15 cellular contexts compared by ENCODE assay signal in the genomic region with DNA sequence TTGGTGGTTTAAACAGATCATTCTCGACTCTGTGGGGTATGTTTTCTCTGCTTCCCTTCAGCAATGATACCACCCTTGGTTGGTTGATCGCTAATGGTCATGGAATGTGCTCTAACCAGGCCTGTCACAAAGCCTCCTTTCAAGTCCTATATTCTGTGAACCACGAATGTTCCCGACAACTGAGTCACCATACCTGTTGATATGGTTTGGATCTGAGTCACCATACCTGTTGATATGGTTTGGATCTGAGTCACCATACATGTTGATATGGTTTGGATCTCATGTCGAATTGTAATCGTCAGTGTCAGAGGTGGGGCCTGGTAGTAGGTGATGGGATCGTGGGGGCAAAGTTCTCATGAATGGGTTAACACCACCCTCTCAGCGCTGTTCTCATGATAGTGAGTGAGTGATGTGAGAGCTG. TPM values are rescaled to one million over a fixed set of nuclear protein-coding genes. Genes with fewer than 3 reads are reported as not detected.
DNase-seq lines count a peak whose midpoint lies in the region; ATAC-seq and TF ChIP-seq lines count a peak whose summit lies in the region.
"Had no signal": no experiment of that assay in that cellular context is flagged by ENCODE, and none has a peak within 500 bp of the region (broad histone marks: within the 10 kb centered on the region; RNA-seq: fewer than 3 reads in every experiment).

No MANE protein-coding gene starts in this region.

- peaks cover 2% of the 10 kb centered on the region; the same call in 1 of the 2 replicates for H3K36me3 ChIP-seq in Panc1 (ENCODE audit: control insufficient read depth, insufficient read depth, low read length)
- peaks cover 31% of the 10 kb centered on the region for H3K36me3 ChIP-seq in skeletal muscle satellite cell (ENCODE audit: insufficient read depth, low read length)

- H3K9me3 Mint-ChIP-seq in progenitor cell of endocrine pancreas (ENCODE audit: low read depth), result no peaks in the 10 kb centered on the region

- intact Hi-C loops in Panc1 (cut with micrococcal nuclease; ENCODE audit: unreplicated experiment), result no loop called here

- peak; percentile 90 to 91 for ATAC-seq in activated CD4-positive, CD25-positive, alpha-beta regulatory T cell treated with anti-CD3 and anti-CD28 coated beads, Interleukin-2, amount 50 U/mL, for 24 hours
- ATAC-seq in Panc1 (peak; percentile 46; the same call in 1 of the 2 replicates), GM21737 (IDR thresholded peaks at IDR 0.05; ENCODE audit: unreplicated experiment) (no peak), GM21423 (IDR thresholded peaks at IDR 0.05; ENCODE audit: unreplicated experiment) (no peak)

- H3K27me3 Mint-ChIP-seq in progenitor cell of endocrine pancreas, result peaks cover 21% of the 10 kb centered on the region

- H3K4me3 Mint-ChIP-seq in progenitor cell of endocrine pancreas (ENCODE audit: low read depth), result no peak overlapping the region

- no peak overlapping the region for H3K4me3 ChIP-seq in Panc1 (ENCODE audit: low read depth in 2 of 2, low read length in 2 of 2)
- H3K4me3 ChIP-seq in choroid plexus epithelial cell (ENCODE audit: low read depth, low read length), result no peak overlapping the region
- no peak overlapping the region for H3K4me3 ChIP-seq in skeletal muscle satellite cell (ENCODE audit: low read length)
- H3K4me3 ChIP-seq: skin epidermis had no signal

- H3K36me3 Mint-ChIP-seq in progenitor cell of endocrine pancreas (ENCODE audit: insufficient read depth), result peaks cover 8% of the 10 kb centered on the region

- no peak overlapping the region for H3K27ac ChIP-seq in Panc1 (ENCODE audit: low read length)

- H3K27ac Mint-ChIP-seq in progenitor cell of endocrine pancreas, result no peak overlapping the region

- peak overlapping the region; percentile 45 for H3K4me2 ChIP-seq in skeletal muscle satellite cell (ENCODE audit: low read length)

- CTCF ChIA-PET in Panc1 (lab: Charles Lee), result no interaction called here

- POLR2A ChIA-PET in Panc1 (lab: Charles Lee), result no interaction called here

- H3K9ac ChIP-seq in skeletal muscle satellite cell (ENCODE audit: low read depth, low read length), result no peak overlapping the region

- H3K4me1 ChIP-seq in Panc1 (ENCODE audit: control insufficient read depth, insufficient read depth, low read length) (no peaks in the 10 kb centered on the region), skeletal muscle satellite cell (ENCODE audit: control insufficient read depth, insufficient read depth, low read length) (peaks cover 30% of the 10 kb centered on the region)

- no peaks in the 10 kb centered on the region for H3K9me3 ChIP-seq in Panc1 (ENCODE audit: control insufficient read depth, insufficient read depth, low read depth, low read length)
- H3K9me3 ChIP-seq in skeletal muscle satellite cell (replicated peaks; ENCODE audit: low read length), result no peaks in the 10 kb centered on the region

- H3K4me1 Mint-ChIP-seq in progenitor cell of endocrine pancreas (ENCODE audit: low read depth), result no peaks in the 10 kb centered on the region

- no peak for DNase-seq in activated CD4-positive, CD25-positive, alpha-beta regulatory T cell (lab: John Stamatoyannopoulos, UW)
- DNase-seq in Panc1 (ENCODE audit: low read depth, low spot score), result no peak
- DNase-seq in choroid plexus epithelial cell (ENCODE audit: low read depth), result peak; percentile 46
- DNase-seq in progenitor cell of endocrine pancreas (ENCODE audit: low spot score, unreplicated experiment), result no peak
- DNase-seq: 8988T, caudate nucleus, glutamatergic neuron, NCI-H2081, OCI-M1, substantia nigra had no signal

- no peak for TF ChIP-seq CTCF in Panc1 (IDR thresholded peaks at IDR 0.05)
- TF ChIP-seq CTCF in choroid plexus epithelial cell (conservative IDR thresholded peaks at IDR 0.05; ENCODE audit: low read depth, low read length), result no peak
- no peak for TF ChIP-seq CTCF in progenitor cell of endocrine pancreas (IDR thresholded peaks at IDR 0.05; ENCODE audit: unreplicated experiment)

- no TSS peak for BruUV-seq in Panc1 (replicated peaks; lab: Mats Ljungman, UMichigan)

- in situ Hi-C loops in Panc1 (cut with HindIII; ENCODE audit: low pct_unique_long_range_greater_than_20kb, low sequenced_read_pairs), result no loop called here

- H3K27me3 ChIP-seq in Panc1 (ENCODE audit: control insufficient read depth, insufficient read depth, low read length) (no peaks in the 10 kb centered on the region), skeletal muscle satellite cell (ENCODE audit: control insufficient read depth, insufficient read depth, low read length) (no peaks in the 10 kb centered on the region)

RNA-seq across cellular contexts. Expression of a gene that starts 10.2 kb away (rescaled TPM):
- total RNA-seq in Panc1 (2021; ENCODE audit: unreplicated experiment) (4.4 TPM), progenitor cell of endocrine pancreas (67.2 and 69.2 TPM in 2 replicates)
- 2.9 TPM for polyA plus RNA-seq in Panc1 (2012; ENCODE audit: insufficient read length)
- 14.9 and 15.0 TPM in 2 replicates for total RNA-seq in skeletal muscle satellite cell (2012; rRNA removed)

RNA-seq across cellular contexts. Expression of a gene that starts 11.7 kb away (rescaled TPM):
- total RNA-seq in Panc1 (2021; ENCODE audit: unreplicated experiment) (39.4 TPM), progenitor cell of endocrine pancreas (23.2 and 25.1 TPM in 2 replicates)
- 33.4 TPM for polyA plus RNA-seq in Panc1 (2012; ENCODE audit: insufficient read length)
- total RNA-seq in skeletal muscle satellite cell (2012; rRNA removed), result 26.0 and 26.1 TPM in 2 replicates

RNA-seq across cellular contexts. Expression of a gene that starts 56.1 kb away (rescaled TPM):
- 3.0 TPM for total RNA-seq in Panc1 (2021; ENCODE audit: unreplicated experiment)
- 5.1 TPM for polyA plus RNA-seq in Panc1 (2012; ENCODE audit: insufficient read length)
- under 0.01 and 0.22 TPM in 2 replicates for total RNA-seq in skeletal muscle satellite cell (2012; rRNA removed)
- total RNA-seq in progenitor cell of endocrine pancreas, result 0.10 and 0.16 TPM in 2 replicates

Comparison
In these comparisons a context has a peak if more than half of its experiments do, and no peak if none do; other contexts are left out.
1. ATAC-seq: peak in activated CD4-positive, CD25-positive, alpha-beta regulatory T cell treated with anti-CD3 and anti-CD28 coated beads, Interleukin-2, amount 50 U/mL, for 24 hours (2 of 2) and Panc1 (single experiment); none in GM21737 (single experiment) and GM21423 (single experiment).
2. RNA of a gene that starts 10.2 kb away (total RNA-seq): 67.2 to 69.2 TPM in progenitor cell of endocrine pancreas; 4.4 TPM in Panc1 (single experiment); every median in the first group is over 10 times any median in the second.